1 cellular context compared by ENCODE assay signal in the genomic region with DNA sequence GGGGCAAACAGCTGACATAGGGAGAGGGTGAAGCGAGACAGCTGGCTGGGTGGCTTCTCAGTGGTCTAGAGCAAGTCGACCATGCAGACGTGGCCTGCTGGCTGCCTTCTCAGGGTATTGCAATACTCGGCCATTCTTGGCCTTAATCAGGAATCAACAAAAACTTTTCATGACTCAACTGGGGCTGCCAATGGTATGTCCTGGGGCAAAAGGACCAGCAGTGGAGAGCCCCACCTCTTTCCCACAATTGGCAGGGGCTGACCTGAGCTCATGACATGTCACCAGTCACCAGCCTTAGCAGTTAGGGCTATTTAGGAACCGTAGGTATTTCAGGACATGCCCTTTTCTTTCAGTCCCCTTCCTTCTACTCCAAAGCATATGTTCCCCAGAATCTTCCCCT.
TF ChIP-seq lines count a peak whose summit lies in the region.

No MANE protein-coding gene starts in this region.

TF ChIP-seq in IMR-90, 13 proteins besides CTCF, POLR2A, EP300 and RAD21:
- no peak for TF ChIP-seq RFX5 (IDR thresholded peaks at IDR 0.05; ENCODE audit: low read depth, low read length)
- TF ChIP-seq RCOR1 (IDR thresholded peaks at IDR 0.05; ENCODE audit: insufficient replicate concordance, low read length) = no peak
- TF ChIP-seq MAZ (IDR thresholded peaks at IDR 0.05; ENCODE audit: borderline replicate concordance, low read depth, low read length) = no peak
- no peak for TF ChIP-seq MXI1 (IDR thresholded peaks at IDR 0.05; ENCODE audit: borderline replicate concordance, low read depth, low read length)
TF ChIP-seq in IMR-90: peak in this region for 0.
